ENCODE assay signal across 1 cellular context in the genomic region with DNA sequence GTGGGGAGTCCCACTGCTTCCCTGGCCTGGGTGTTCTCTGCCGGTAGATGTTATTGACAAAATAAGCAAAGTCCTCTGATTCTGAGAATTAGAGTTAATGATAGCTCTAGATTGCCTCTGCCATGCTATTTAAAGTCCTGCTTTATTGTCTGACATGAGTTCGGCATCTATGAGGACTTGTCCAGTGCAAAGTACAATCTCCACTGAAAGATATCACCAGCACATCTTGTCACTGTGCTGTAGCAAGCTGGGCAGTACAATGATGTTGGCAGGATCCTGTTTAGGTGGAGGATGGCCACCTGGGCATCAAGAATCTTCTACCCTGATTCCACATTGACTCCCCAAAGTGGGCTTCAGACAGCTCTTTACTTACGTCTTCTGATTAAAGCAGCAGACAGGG.
TF ChIP-seq lines count a peak whose summit lies in the region.

No MANE protein-coding gene starts in this region.

TF ChIP-seq in liver, 16 proteins besides CTCF, POLR2A, EP300 and RAD21:
- TF ChIP-seq HNF4A (conservative IDR thresholded peaks at IDR 0.05) (peak; percentile 36 to 44), TAF1 (conservative IDR thresholded peaks at IDR 0.05) (no peak), FOXA1 (IDR thresholded peaks at IDR 0.05) (no peak)
TF ChIP-seq in liver: peak in this region for 1.
